7 cellular contexts compared by ENCODE assay signal in the genomic region with DNA sequence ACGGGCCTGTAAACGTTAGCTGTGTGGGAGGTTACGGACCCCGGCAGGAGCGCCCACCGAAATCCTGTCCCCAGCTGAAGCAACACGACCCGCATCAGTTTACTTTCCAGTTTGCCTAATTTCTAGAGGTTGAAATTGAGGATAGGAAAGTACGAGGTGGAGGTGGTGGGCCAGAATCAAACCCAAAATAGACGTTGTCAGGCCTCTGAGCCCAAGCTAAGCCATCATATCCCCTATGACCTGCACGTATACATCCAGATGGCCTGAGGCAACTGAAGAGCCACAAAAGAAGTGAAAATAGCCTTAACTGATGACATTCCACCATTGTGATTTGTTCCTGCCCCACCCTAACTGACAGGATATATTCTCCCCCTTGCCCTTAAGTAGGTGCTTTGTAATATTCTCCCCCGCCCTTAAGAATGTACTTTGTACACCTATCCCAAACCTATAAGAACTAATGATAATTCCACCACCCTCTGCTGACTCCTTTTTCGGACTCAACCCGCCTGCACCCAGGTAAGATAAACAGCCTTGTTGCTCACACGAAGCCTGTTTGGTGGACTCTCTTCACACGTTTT. TPM values are rescaled to one million over a fixed set of nuclear protein-coding genes. Genes with fewer than 3 reads are reported as not detected.
DNase-seq lines count a peak whose midpoint lies in the region; ATAC-seq and TF ChIP-seq lines count a peak whose summit lies in the region.
"Not testable (repeated sequence)": the region's sequence is repeated elsewhere in the genome, so short reads cannot be mapped to it uniquely, and the experiment has no call there.

No MANE protein-coding gene starts in this region.

- H3K4me1 Mint-ChIP-seq in activated T-cell treated with anti-CD3 and anti-CD28 coated beads, Interleukin-2, amount 50 U/mL, for 4 hours (ENCODE audit: low read depth): peaks cover 40% of the 10 kb centered on the region
- H3K4me1 Mint-ChIP-seq in progenitor cell of endocrine pancreas (ENCODE audit: low read depth): peaks cover 11% of the 10 kb centered on the region

- H3K4me3 Mint-ChIP-seq in activated T-cell treated with anti-CD3 and anti-CD28 coated beads, Interleukin-2, amount 50 U/mL, for 4 hours: peak overlapping the region; percentile 87
- peak overlapping the region; percentile 77 for H3K4me3 Mint-ChIP-seq in progenitor cell of endocrine pancreas (ENCODE audit: low read depth)

- DNase-seq in LNCaP clone FGC (ENCODE audit: low read depth); activated T-cell treated with anti-CD3 and anti-CD28 coated beads, Interleukin-2, amount 50 U/mL, for 4 hours; effector memory CD4-positive, alpha-beta T cell; progenitor cell of endocrine pancreas (ENCODE audit: low spot score, unreplicated experiment): not testable (repeated sequence)

- H3K27me3 Mint-ChIP-seq in activated T-cell treated with anti-CD3 and anti-CD28 coated beads, Interleukin-2, amount 50 U/mL, for 4 hours (ENCODE audit: low read depth); progenitor cell of endocrine pancreas: not testable (repeated sequence)

- H3K4me3 ChIP-seq in LNCaP clone FGC (ENCODE audit: low read depth, low read length): peak overlapping the region; percentile 62
- peak overlapping the region; percentile 81 for H3K4me3 ChIP-seq in effector memory CD4-positive, alpha-beta T cell (ENCODE audit: insufficient read depth, low read depth, low read length, poor library complexity, severe bottlenecking)

- H3K36me3 Mint-ChIP-seq in activated T-cell treated with anti-CD3 and anti-CD28 coated beads, Interleukin-2, amount 50 U/mL, for 4 hours (ENCODE audit: insufficient read depth); progenitor cell of endocrine pancreas (ENCODE audit: insufficient read depth): not testable (repeated sequence)

- not testable (repeated sequence) for H3K9me3 Mint-ChIP-seq in activated T-cell treated with anti-CD3 and anti-CD28 coated beads, Interleukin-2, amount 50 U/mL, for 4 hours; progenitor cell of endocrine pancreas (ENCODE audit: low read depth)

- peak overlapping the region; percentile 91 for H3K27ac Mint-ChIP-seq in progenitor cell of endocrine pancreas

- peak overlapping the region; percentile 87 for H3K27ac ChIP-seq in effector memory CD4-positive, alpha-beta T cell (ENCODE audit: insufficient read depth, low read length, poor library complexity, severe bottlenecking)
- H3K27ac ChIP-seq in layer of hippocampus (ENCODE audit: low read depth, low read length): peak overlapping the region; percentile 89

- not testable (repeated sequence) for TF ChIP-seq CTCF in LNCaP clone FGC (IDR thresholded peaks at IDR 0.05; ENCODE audit: control insufficient read depth, extremely low read depth, insufficient read depth); progenitor cell of endocrine pancreas (IDR thresholded peaks at IDR 0.05; ENCODE audit: unreplicated experiment)

- peaks cover 12% of the 10 kb centered on the region for H3K4me1 ChIP-seq in effector memory CD4-positive, alpha-beta T cell (ENCODE audit: control insufficient read depth, insufficient read depth, low read length, poor library complexity, severe bottlenecking)

- peak; percentile 9 for ATAC-seq in GM18517 (IDR thresholded peaks at IDR 0.05; ENCODE audit: unreplicated experiment)
- ATAC-seq in HG02610 (IDR thresholded peaks at IDR 0.05; ENCODE audit: unreplicated experiment): peak; percentile 1
- peak in 1 of 2 donors; percentile 0 for ATAC-seq in activated T-cell treated with anti-CD3 and anti-CD28 coated beads, Interleukin-2, amount 50 U/mL, for 4 hours

- not testable (repeated sequence) for H3K27me3 ChIP-seq in effector memory CD4-positive, alpha-beta T cell (replicated peaks; ENCODE audit: control insufficient read depth, insufficient read depth, low read length, poor library complexity, severe bottlenecking); layer of hippocampus (ENCODE audit: control insufficient read depth, insufficient read depth, low read length)

- not testable (repeated sequence) for H3K9me3 ChIP-seq in effector memory CD4-positive, alpha-beta T cell (ENCODE audit: control insufficient read depth, low read length)

- not testable (repeated sequence) for H3K36me3 ChIP-seq in effector memory CD4-positive, alpha-beta T cell (ENCODE audit: control insufficient read depth, insufficient read depth, low read length)

RNA-seq across cellular contexts. Expression of gene ZNF318, which starts 0.6 kb away (rescaled TPM):
- total RNA-seq in activated T-cell treated with anti-CD3 and anti-CD28 coated beads, Interleukin-2, amount 50 U/mL, for 4 hours: 1 to 10 TPM; 7.4 to 7.8 (median 7.6) TPM
- total RNA-seq in progenitor cell of endocrine pancreas: 22.0 and 23.2 TPM in 2 replicates

RNA-seq across cellular contexts. Expression of gene ABCC10, which starts 57.2 kb away (rescaled TPM):
- 10 to 100 TPM; 24.2 to 30.1 (median 26.5) TPM for total RNA-seq in activated T-cell treated with anti-CD3 and anti-CD28 coated beads, Interleukin-2, amount 50 U/mL, for 4 hours
- total RNA-seq in progenitor cell of endocrine pancreas: 68.5 and 68.8 TPM in 2 replicates
